ENCODE assay signal across 8 cellular contexts in the genomic region with DNA sequence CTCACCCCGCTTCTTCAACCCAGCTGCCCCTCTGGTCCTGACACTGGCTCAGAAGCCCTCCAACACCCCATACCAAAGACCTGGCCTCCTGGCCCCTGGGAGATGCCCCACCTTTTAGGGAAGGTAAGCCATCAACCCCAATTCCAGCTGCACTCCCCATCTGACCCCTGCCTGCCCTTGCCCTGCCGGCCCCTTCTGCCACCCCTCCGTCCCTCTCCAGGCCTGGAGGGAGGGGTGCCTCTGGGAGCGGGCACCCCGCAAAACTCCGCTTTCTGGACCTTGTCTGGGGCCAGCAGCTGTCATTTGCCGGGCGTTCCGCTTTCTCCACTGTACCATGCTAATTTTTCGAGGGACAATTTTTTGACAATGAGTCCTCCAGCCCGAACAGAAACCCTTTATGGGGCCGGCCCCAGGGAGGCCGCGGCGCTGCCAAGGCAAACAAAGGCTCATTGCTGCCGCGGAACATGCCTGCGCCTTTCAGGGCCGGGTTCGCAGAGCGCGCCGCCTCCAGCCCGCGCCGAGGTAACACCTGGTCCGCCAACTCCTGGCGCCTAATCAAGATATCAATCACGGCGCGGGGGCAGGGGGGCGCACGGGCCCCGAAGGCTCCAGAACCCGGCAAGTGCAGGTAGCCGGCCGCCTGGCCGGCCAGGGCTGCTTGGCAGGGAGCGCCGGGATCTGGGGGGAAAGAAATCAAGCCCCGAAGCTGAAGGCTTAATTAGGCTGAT.
A peak's percentile ranks its signal among the peaks of the same experiment; 100 is the strongest.
DNase-seq lines count a peak whose midpoint lies in the region; ATAC-seq lines count a peak whose summit lies in the region.

No MANE protein-coding gene starts in this region.

- H3K27ac ChIP-seq in muscle layer of duodenum (ENCODE audit: low read length) = no peak overlapping the region
- H3K27ac ChIP-seq in Karpas-422 (ENCODE audit: low read length) = no peak overlapping the region

- peaks cover 22% of the 10 kb centered on the region for H3K27me3 ChIP-seq in muscle layer of duodenum (ENCODE audit: low read depth, low read length)
- H3K27me3 ChIP-seq in Karpas-422 (ENCODE audit: low read length) = no peaks in the 10 kb centered on the region

- ATAC-seq in esophagus mucosa (peak; percentile 62), GM21723 (IDR thresholded peaks at IDR 0.05; ENCODE audit: unreplicated experiment) (no peak)
- no peak for ATAC-seq in stimulated activated effector memory CD8-positive, alpha-beta T cell treated with anti-CD3 and anti-CD28 coated beads, Interleukin-12 subunit alpha, Interleukin-12 subunit beta, amount 100 ng/mL, for 72 hours

- no peaks in the 10 kb centered on the region for H3K9me2 ChIP-seq in Karpas-422 (replicated peaks; ENCODE audit: insufficient read depth, low read length)

- DNase-seq in DMS153 (lab: John Stamatoyannopoulos, UW) (peak; percentile 69), NCI-H510A treated with DMSO at 0.1 percent for 48 hours (lab: John Stamatoyannopoulos, UW) (peak; percentile 62), Karpas-422 (no peak), NCI-H446 (lab: John Stamatoyannopoulos, UW) (no peak)
- DNase-seq in stimulated activated effector memory CD8-positive, alpha-beta T cell treated with anti-CD3 and anti-CD28 coated beads, Interleukin-12 subunit alpha, Interleukin-12 subunit beta, amount 100 ng/mL, for 72 hours (ENCODE audit: low spot score in 2 of 2) = no peak

- no peak overlapping the region for H3K4me3 Mint-ChIP-seq in stimulated activated effector memory CD8-positive, alpha-beta T cell treated with anti-CD3 and anti-CD28 coated beads, Interleukin-12 subunit alpha, Interleukin-12 subunit beta, amount 100 ng/mL, for 72 hours

- no peak overlapping the region for H3K4me2 ChIP-seq in Karpas-422 (ENCODE audit: low read depth, low read length, poor library complexity, severe bottlenecking)

- no peaks in the 10 kb centered on the region for H3K79me2 ChIP-seq in Karpas-422 (ENCODE audit: low read length)

- H2AFZ ChIP-seq in Karpas-422 (ENCODE audit: low read length) = no peak overlapping the region

- no peak overlapping the region for H3K9ac ChIP-seq in Karpas-422 (ENCODE audit: low read length)

- no peaks in the 10 kb centered on the region for H4K20me1 ChIP-seq in Karpas-422 (ENCODE audit: insufficient read depth, low read depth, low read length)

- peak overlapping the region; percentile 34 to 43 for H3K4me3 ChIP-seq in muscle layer of duodenum (ENCODE audit: low read depth in 1 of 2, low read length in 2 of 2)
- no peak overlapping the region for H3K4me3 ChIP-seq in Karpas-422 (ENCODE audit: low read length)

- no peaks in the 10 kb centered on the region for H3K9me3 Mint-ChIP-seq in stimulated activated effector memory CD8-positive, alpha-beta T cell treated with anti-CD3 and anti-CD28 coated beads, Interleukin-12 subunit alpha, Interleukin-12 subunit beta, amount 100 ng/mL, for 72 hours

- H3K36me3 ChIP-seq in muscle layer of duodenum (ENCODE audit: control insufficient read depth in 1 of 2, insufficient read depth in 2 of 2, low read length in 2 of 2) = no peaks in the 10 kb centered on the region
- H3K36me3 ChIP-seq in Karpas-422 (ENCODE audit: insufficient read depth, low read length) = no peaks in the 10 kb centered on the region

- H3K4me1 Mint-ChIP-seq in stimulated activated effector memory CD8-positive, alpha-beta T cell treated with anti-CD3 and anti-CD28 coated beads, Interleukin-12 subunit alpha, Interleukin-12 subunit beta, amount 100 ng/mL, for 72 hours = no peaks in the 10 kb centered on the region

- no peak overlapping the region for H3K27ac Mint-ChIP-seq in stimulated activated effector memory CD8-positive, alpha-beta T cell treated with anti-CD3 and anti-CD28 coated beads, Interleukin-12 subunit alpha, Interleukin-12 subunit beta, amount 100 ng/mL, for 72 hours

- H3K36me3 Mint-ChIP-seq in stimulated activated effector memory CD8-positive, alpha-beta T cell treated with anti-CD3 and anti-CD28 coated beads, Interleukin-12 subunit alpha, Interleukin-12 subunit beta, amount 100 ng/mL, for 72 hours = no peaks in the 10 kb centered on the region

- H3K4me1 ChIP-seq in muscle layer of duodenum (ENCODE audit: control insufficient read depth in 1 of 2, insufficient read depth in 2 of 2, low read length in 2 of 2) (peaks cover 0 to 16% of the 10 kb centered on the region in 2 donors), Karpas-422 (ENCODE audit: low read length) (peaks cover 55% of the 10 kb centered on the region)

- H3K9me3 ChIP-seq in muscle layer of duodenum (ENCODE audit: control insufficient read depth in 1 of 2, low read length in 2 of 2) (no peaks in the 10 kb centered on the region), Karpas-422 (ENCODE audit: low read length) (no peaks in the 10 kb centered on the region)

Comparison
In these comparisons a context has a peak if more than half of its experiments do, and no peak if none do; other contexts are left out.
1. DNase-seq: peak in DMS153 (single experiment) and NCI-H510A treated with DMSO at 0.1 percent for 48 hours (single experiment); none in Karpas-422 (single experiment), stimulated activated effector memory CD8-positive, alpha-beta T cell treated with anti-CD3 and anti-CD28 coated beads, Interleukin-12 subunit alpha, Interleukin-12 subunit beta, amount 100 ng/mL, for 72 hours (0 of 2) and NCI-H446 (0 of 2).